Comparison of ENCODE assay signal across 22 cellular contexts in the genomic region with DNA sequence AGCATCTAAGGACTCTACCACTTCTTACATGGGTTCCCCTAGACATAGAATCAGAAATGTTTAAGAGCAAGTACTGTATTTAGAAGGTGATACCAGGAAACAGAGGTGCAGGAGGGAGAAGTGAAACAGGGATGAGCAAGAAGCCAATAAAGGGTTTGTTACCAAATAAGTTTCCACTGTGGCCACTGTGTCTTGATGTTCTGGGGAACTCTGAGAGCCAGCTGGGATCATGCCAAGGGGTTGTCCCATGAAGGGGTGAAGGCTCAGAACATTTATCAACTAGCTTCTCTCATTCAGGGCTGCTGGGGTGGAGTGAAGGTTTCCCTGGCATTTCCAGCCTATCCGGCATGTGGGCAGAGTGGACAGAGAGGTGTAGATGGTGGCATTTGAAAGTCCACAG.
"Had no signal": no experiment of that assay in that cellular context is flagged by ENCODE, and none has a peak within 500 bp of the region (broad histone marks: within the 10 kb centered on the region; RNA-seq: fewer than 3 reads in every experiment).

No MANE protein-coding gene starts in this region.

- H3K4me3 ChIP-seq: MG63 had no signal

- DNase-seq: Karpas-422; KBM-7; MG63; NCI-H1092; NCI-H1105 treated with DMSO at 0.1 percent for 48 hours; NCI-H1417 treated with DMSO at 0.1 percent for 48 hours; NCI-H146; NCI-H1694 treated with DMSO at 0.1 percent for 48 hours; NCI-H1930; NCI-H2081; NCI-H2107; NCI-H2227 treated with DMSO at 0.1 percent for 48 hours; NCI-H524; NCI-H69; NCI-H774; NK-92 treated with Interleukin-12 subunit alpha and Interleukin-12 subunit beta, amount 100 ng/mL, for 24 hours; PC-3; SHP77; SK-N-SH; SW 1271 had no signal

- H3K27ac ChIP-seq: RWPE1 had no signal

- H3K36me3 ChIP-seq: MG63 had no signal

- H3K9me3 ChIP-seq: SK-N-SH had no signal

- ATAC-seq: Panc1, PC-3 had no signal

- H3K9ac ChIP-seq: SK-N-SH had no signal

- H3K27me3 ChIP-seq: MG63 had no signal

- H3K4me2 ChIP-seq: SK-N-SH had no signal
